Comparison of ENCODE assay signal across 1 cellular context in genomic region chr11:67644472-67645418, GRCh38.
TF ChIP-seq lines count a peak whose summit lies in the region.

No MANE protein-coding gene starts in this region.

TF ChIP-seq in WTC11, 78 proteins besides CTCF, POLR2A, EP300 and RAD21 (continued from another document):
- 0 out of 2 replicates have a peak, but pooled peaks have one; percentile 8 for TF ChIP-seq PRDM15 (CRISPR knock-in tag; IDR thresholded peaks at IDR 0.05)
